Comparison of ENCODE assay signal across 28 cellular contexts in the genomic region with DNA sequence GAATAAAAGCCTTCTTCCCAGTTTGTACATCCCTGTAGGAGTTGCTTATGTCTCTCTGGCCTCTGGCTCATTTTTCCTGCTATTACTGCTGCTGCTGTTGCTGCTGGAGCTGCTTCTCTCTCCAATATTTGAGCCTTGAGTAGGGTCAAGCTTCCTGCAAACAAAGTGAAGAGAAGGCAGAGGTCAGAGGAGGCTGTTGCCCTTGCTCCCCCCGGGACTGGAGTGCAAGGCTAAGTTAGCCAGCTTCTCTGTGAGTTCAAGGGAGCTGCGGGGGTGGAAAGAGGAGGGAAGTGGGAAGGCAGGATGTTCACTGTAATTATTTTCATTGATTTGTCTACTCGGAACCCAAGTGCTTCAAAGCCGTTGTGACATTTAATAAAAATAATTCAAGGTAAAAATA.
"Had no signal": no experiment of that assay in that cellular context is flagged by ENCODE, and none has a peak within 500 bp of the region (broad histone marks: within the 10 kb centered on the region; RNA-seq: fewer than 3 reads in every experiment).

No MANE protein-coding gene starts in this region.

- H3K27me3 ChIP-seq: brain microvascular endothelial cell, foreskin keratinocyte had no signal

- DNase-seq: activated CD4-positive, alpha-beta memory T cell treated with anti-CD3 and anti-CD28 coated beads for 36 hours; activated CD4-positive, alpha-beta T cell treated with anti-CD3 and anti-CD28 coated beads for 36 hours; activated CD4-positive, alpha-beta T cell treated with anti-CD3 and anti-CD28 coated beads, Interleukin-2, amount 10 ng/mL, durations not matched to agents 24 days and 14 days; activated CD4-positive, CD25-positive, alpha-beta regulatory T cell; activated CD4-positive, CD25-positive, alpha-beta regulatory T cell treated with anti-CD3 and anti-CD28 coated beads, Interleukin-2, amount 50 U/mL, for 72 hours; activated CD8-positive, alpha-beta memory T cell treated with anti-CD3 and anti-CD28 coated beads, Interleukin-2, amount 10 ng/mL, durations not matched to agents 7 days and 5 days; activated CD8-positive, alpha-beta memory T cell treated with anti-CD3 and anti-CD28 coated beads, Interleukin-2, amount 50 U/mL, for 4 hours; activated CD8-positive, alpha-beta T cell treated with anti-CD3 and anti-CD28 coated beads, Interleukin-2, amount 10 ng/mL, durations not matched to agents 7 days and 5 days; activated gamma-delta T cell; activated naive CD4-positive, alpha-beta T cell; activated naive CD4-positive, alpha-beta T cell treated with anti-CD3 and anti-CD28 coated beads, Interleukin-2, amount 50 U/mL, for 16 hours; activated T-cell treated with anti-CD3 and anti-CD28 coated beads, Interleukin-2, amount 50 U/mL, for 1 hour; activated T-cell treated with anti-CD3 and anti-CD28 coated beads, Interleukin-2, amount 50 U/mL, for 48 hours; amniotic stem cell; anterior cingulate cortex; brain microvascular endothelial cell; cortex of kidney; dermis blood vessel endothelial cell; effector CD4-positive, alpha-beta T cell; effector memory CD8-positive, alpha-beta T cell; erythroblast; foreskin keratinocyte; gastrocnemius medialis; T-helper 2 cell had no signal

- H3K36me3 ChIP-seq: brain microvascular endothelial cell, esophagus muscularis mucosa, gastrocnemius medialis had no signal

- ATAC-seq: activated CD4-positive, alpha-beta T cell treated with anti-CD3 and anti-CD28 coated beads for 36 hours; activated CD8-positive, alpha-beta memory T cell treated with anti-CD3 and anti-CD28 coated beads, Interleukin-2, amount 10 ng/mL, durations not matched to agents 7 days and 5 days; activated CD8-positive, alpha-beta T cell treated with anti-CD3 and anti-CD28 coated beads, Interleukin-2, amount 10 ng/mL, durations not matched to agents 7 days and 5 days; effector memory CD8-positive, alpha-beta T cell; foreskin keratinocyte; gastrocnemius medialis had no signal

- H3K9me3 Mint-ChIP-seq: activated CD4-positive, alpha-beta memory T cell treated with anti-CD3 and anti-CD28 coated beads for 36 hours; activated CD4-positive, alpha-beta T cell treated with anti-CD3 and anti-CD28 coated beads, Interleukin-2, amount 10 ng/mL, durations not matched to agents 24 days and 14 days; activated T-helper 1 cell treated with anti-CD3 and anti-CD28 coated beads, Interleukin-12 subunit alpha, Interleukin-12 subunit beta, Interleukin-2, Interleukin-4 antibody, amounts not matched to agents 30 ng/mL and 10 ng/mL and 1 ng/mL, durations not matched to agents 14 hours and 24 hours and 36 hours; activated T-helper 2 cell treated with anti-CD3 and anti-CD28 coated beads, Interferon-gamma antibody, Interleukin-2, Interleukin-4, amounts not matched to agents 10 μg/mL and 5 μg/mL and 100 μg/mL, durations not matched to agents 14 hours and 24 hours and 36 hours; effector memory CD8-positive, alpha-beta T cell had no signal

- H3K4me1 ChIP-seq: esophagus muscularis mucosa, foreskin keratinocyte, gastrocnemius medialis had no signal

- H3K27ac ChIP-seq: brain microvascular endothelial cell, esophagus muscularis mucosa, foreskin keratinocyte, gastrocnemius medialis had no signal

- H3K9me3 ChIP-seq: esophagus muscularis mucosa, gastrocnemius medialis had no signal

- H3K4me3 ChIP-seq: esophagus muscularis mucosa, gastrocnemius medialis had no signal

- H3K36me3 Mint-ChIP-seq: activated CD4-positive, alpha-beta memory T cell treated with anti-CD3 and anti-CD28 coated beads for 36 hours; activated CD8-positive, alpha-beta memory T cell treated with anti-CD3 and anti-CD28 coated beads, Interleukin-2, amount 10 ng/mL, durations not matched to agents 7 days and 5 days; activated naive CD8-positive, alpha-beta T cell had no signal

- H3K27ac Mint-ChIP-seq: activated CD4-positive, alpha-beta memory T cell treated with anti-CD3 and anti-CD28 coated beads for 36 hours; activated CD4-positive, alpha-beta T cell treated with anti-CD3 and anti-CD28 coated beads for 36 hours; activated CD4-positive, alpha-beta T cell treated with anti-CD3 and anti-CD28 coated beads, Interleukin-2, amount 10 ng/mL, durations not matched to agents 24 days and 14 days; activated CD8-positive, alpha-beta memory T cell treated with anti-CD3 and anti-CD28 coated beads, Interleukin-2, amount 10 ng/mL, durations not matched to agents 7 days and 5 days; activated CD8-positive, alpha-beta T cell treated with anti-CD3 and anti-CD28 coated beads, Interleukin-2, amount 10 ng/mL, durations not matched to agents 7 days and 5 days; activated naive CD8-positive, alpha-beta T cell; activated T-helper 1 cell treated with anti-CD3 and anti-CD28 coated beads, Interleukin-12 subunit alpha, Interleukin-12 subunit beta, Interleukin-2, Interleukin-4 antibody, amounts not matched to agents 30 ng/mL and 10 ng/mL and 1 ng/mL, durations not matched to agents 14 hours and 24 hours and 36 hours; activated T-helper 2 cell treated with anti-CD3 and anti-CD28 coated beads, Interferon-gamma antibody, Interleukin-2, Interleukin-4, amounts not matched to agents 10 μg/mL and 5 μg/mL and 100 μg/mL, durations not matched to agents 14 hours and 24 hours and 36 hours; effector memory CD8-positive, alpha-beta T cell had no signal

- H3K4me3 Mint-ChIP-seq: activated CD4-positive, alpha-beta memory T cell treated with anti-CD3 and anti-CD28 coated beads for 36 hours; activated CD4-positive, alpha-beta T cell treated with anti-CD3 and anti-CD28 coated beads for 36 hours; activated CD4-positive, alpha-beta T cell treated with anti-CD3 and anti-CD28 coated beads, Interleukin-2, amount 10 ng/mL, durations not matched to agents 24 days and 14 days; activated CD8-positive, alpha-beta memory T cell treated with anti-CD3 and anti-CD28 coated beads, Interleukin-2, amount 10 ng/mL, durations not matched to agents 7 days and 5 days; activated CD8-positive, alpha-beta T cell treated with anti-CD3 and anti-CD28 coated beads, Interleukin-2, amount 10 ng/mL, durations not matched to agents 7 days and 5 days; activated naive CD8-positive, alpha-beta T cell; activated T-helper 1 cell treated with anti-CD3 and anti-CD28 coated beads, Interleukin-12 subunit alpha, Interleukin-12 subunit beta, Interleukin-2, Interleukin-4 antibody, amounts not matched to agents 30 ng/mL and 10 ng/mL and 1 ng/mL, durations not matched to agents 14 hours and 24 hours and 36 hours; effector memory CD8-positive, alpha-beta T cell had no signal
